Comparison of ENCODE assay signal across 22 cellular contexts in genomic region chr5:176381979-176382378, GRCh38. TPM values are rescaled to one million over a fixed set of nuclear protein-coding genes. Genes with fewer than 3 reads are reported as not detected.
DNase-seq lines count a peak whose midpoint lies in the region; ATAC-seq and TF ChIP-seq lines count a peak whose summit lies in the region.
"Had no signal": no experiment of that assay in that cellular context is flagged by ENCODE, and none has a peak within 500 bp of the region (broad histone marks: within the 10 kb centered on the region; RNA-seq: fewer than 3 reads in every experiment).

No MANE protein-coding gene starts in this region.

- H3K4me1 ChIP-seq in muscle layer of colon (ENCODE audit: insufficient read depth, low read length), result peaks cover 16% of the 10 kb centered on the region
- peaks cover 6 to 20% of the 10 kb centered on the region in 2 donors for H3K4me1 ChIP-seq in thoracic aorta (ENCODE audit: control insufficient read depth in 1 of 2, low read depth in 2 of 2)
- peaks cover 6% of the 10 kb centered on the region for H3K4me1 ChIP-seq in foreskin keratinocyte

- peak; percentile 49 for ATAC-seq in esophagus mucosa
- no peak for ATAC-seq in thoracic aorta (ENCODE audit: insufficient number of reproducible peaks, low FRiP score, low read depth)
- ATAC-seq in foreskin keratinocyte, result no peak
- no peak for ATAC-seq in HG03565 (IDR thresholded peaks at IDR 0.05; ENCODE audit: unreplicated experiment)
- ATAC-seq: left lung, pancreas had no signal

- TF ChIP-seq CTCF in RWPE1 (conservative IDR thresholded peaks at IDR 0.05; ENCODE audit: low read depth), result no peak
- TF ChIP-seq CTCF in thoracic aorta (IDR thresholded peaks at IDR 0.05), result no peak
- no peak for TF ChIP-seq CTCF in foreskin keratinocyte (conservative IDR thresholded peaks at IDR 0.05)

- CTCF ChIA-PET in RWPE1 (lab: Yijun Ruan, JAX), result no interaction called here

- H3K36me3 ChIP-seq in muscle layer of colon (ENCODE audit: insufficient read depth, low read length), result peaks cover 32% of the 10 kb centered on the region
- peaks cover 9% of the 10 kb centered on the region for H3K36me3 ChIP-seq in thoracic aorta

- no peak overlapping the region for H3K9ac ChIP-seq in muscle layer of colon (ENCODE audit: low read length)

- DNase-seq in RWPE1 (ENCODE audit: low spot score) (no peak), thoracic aorta (ENCODE audit: low spot score) (no peak), foreskin keratinocyte (no peak), NCI-H2171 (lab: John Stamatoyannopoulos, UW) (no peak)
- DNase-seq: activated CD4-positive, alpha-beta T cell treated with anti-CD3 and anti-CD28 coated beads for 1 hour; amniotic stem cell; dermis blood vessel endothelial cell; EL; hippocampal formation; left lung; NCI-H1048; NCI-H1694 treated with DMSO at 0.1 percent for 48 hours; NCI-H524 treated with DMSO at 0.1 percent for 48 hours; NK-92 treated with Interleukin-12 subunit alpha and Interleukin-12 subunit beta, amount 100 ng/mL, for 24 hours; stimulated activated CD8-positive, alpha-beta memory T cell treated with anti-CD3 and anti-CD28 coated beads, Interleukin-4, amount 100 ng/mL, for 48 hours; T-helper 1 cell had no signal

- H3K9me3 ChIP-seq in muscle layer of colon (ENCODE audit: low read length) (no peaks in the 10 kb centered on the region), thoracic aorta (no peaks in the 10 kb centered on the region)
- H3K9me3 ChIP-seq: left lung, pancreas, SJSA1 had no signal

- H3K27ac ChIP-seq in RWPE1 (peak overlapping the region; percentile 43), muscle layer of colon (ENCODE audit: low read depth, low read length) (peak overlapping the region; percentile 28), thoracic aorta (peak overlapping the region; percentile 75 to 79), foreskin keratinocyte (no peak overlapping the region)
- H3K27ac ChIP-seq: cardiac muscle cell, left lung, pancreas, SJSA1 had no signal

- H3K4me3 ChIP-seq in muscle layer of colon (ENCODE audit: low read depth in 1 of 2, low read length in 2 of 2), result peak overlapping the region in 1 of 2 donors; percentile 7
- H3K4me3 ChIP-seq in thoracic aorta, result no peak overlapping the region
- H3K4me3 ChIP-seq: cardiac muscle cell, left lung, pancreas, SJSA1 had no signal

- POLR2A ChIA-PET in RWPE1 (lab: Yijun Ruan, JAX; ENCODE audit: low non-redundant PET), result no interaction called here

- H3K27me3 ChIP-seq in muscle layer of colon (ENCODE audit: control insufficient read depth in 1 of 2, insufficient read depth in 2 of 2, low read length in 2 of 2) (no peaks in the 10 kb centered on the region), thoracic aorta (replicated peaks; ENCODE audit: insufficient read depth) (no peaks in the 10 kb centered on the region), foreskin keratinocyte (no peaks in the 10 kb centered on the region)
- H3K27me3 ChIP-seq: cardiac muscle cell, left lung, pancreas, SJSA1 had no signal

RNA-seq across cellular contexts. Expression of gene NOP16, which starts 6.4 kb away (rescaled TPM):
- total RNA-seq in esophagus mucosa, result 39.5 TPM
- 10 to 100 TPM in 1 of 2 donors, 1 to 10 TPM in 1; 6.3 to 12.6 TPM for total RNA-seq in thoracic aorta
- total RNA-seq in foreskin keratinocyte, result 82.1 and 91.0 TPM in 2 replicates
- polyA plus RNA-seq in foreskin keratinocyte, result 108 and 120 TPM in 2 replicates

RNA-seq across cellular contexts. Expression of gene HIGD2A, which starts 6.6 kb away (rescaled TPM):
- total RNA-seq in esophagus mucosa, result 101 TPM
- 10 to 100 TPM; 45.2 to 57.5 TPM for total RNA-seq in thoracic aorta
- 80.1 and 95.8 TPM in 2 replicates for total RNA-seq in foreskin keratinocyte
- 172 and 175 TPM in 2 replicates for polyA plus RNA-seq in foreskin keratinocyte

RNA-seq across cellular contexts. Expression of gene ARL10, which starts 16.7 kb away (rescaled TPM):
- 4.2 TPM for total RNA-seq in esophagus mucosa
- 10 to 100 TPM; 10.4 to 14.8 TPM for total RNA-seq in thoracic aorta
- total RNA-seq in foreskin keratinocyte, result 4.2 and 5.2 TPM in 2 replicates
- 1.4 and 1.5 TPM in 2 replicates for polyA plus RNA-seq in foreskin keratinocyte

RNA-seq across cellular contexts. Expression of gene KIAA1191, which starts 20.4 kb away (rescaled TPM):
- 58.8 TPM for total RNA-seq in esophagus mucosa
- total RNA-seq in thoracic aorta, result 100 to 1,000 TPM in 1 of 2 donors, 10 to 100 TPM in 1; 95.9 to 154 TPM
- total RNA-seq in foreskin keratinocyte, result 87.1 and 87.5 TPM in 2 replicates
- polyA plus RNA-seq in foreskin keratinocyte, result 54.2 and 60.1 TPM in 2 replicates

RNA-seq across cellular contexts. Expression of gene CLTB, which starts 34.4 kb away (rescaled TPM):
- total RNA-seq in esophagus mucosa (266 TPM), thoracic aorta (100 to 1,000 TPM; 155 to 192 TPM), foreskin keratinocyte (451 and 458 TPM in 2 replicates)
- polyA plus RNA-seq in foreskin keratinocyte, result 612 and 644 TPM in 2 replicates
